2 cellular contexts compared by ENCODE assay signal in genomic region chr11:119065369-119065768, GRCh38.
TF ChIP-seq lines count a peak whose summit lies in the region.

No MANE protein-coding gene starts in this region.

TF ChIP-seq in K562, 482 proteins besides CTCF, POLR2A, EP300 and RAD21 (continues in another document):
- TF ChIP-seq ZNF561 (CRISPR knock-in tag; conservative IDR thresholded peaks at IDR 0.05) (no peak), USF1 (CRISPR knock-in tag; IDR thresholded peaks at IDR 0.05) (no peak), PKNOX1 (IDR thresholded peaks at IDR 0.05) (no peak), ZNF175 (CRISPR knock-in tag; IDR thresholded peaks at IDR 0.05; ENCODE audit: low read depth) (no peak), TBL1XR1 (IDR thresholded peaks at IDR 0.05; ENCODE audit: low read length in 2 of 2) (no peak), ZNF695 (CRISPR knock-in tag; IDR thresholded peaks at IDR 0.05) (no peak), HDAC1 (IDR thresholded peaks at IDR 0.05) (peak in 1 of 2 experiments; percentile 22; a peak in 1 of 4 replicates), PTTG1 (tag; IDR thresholded peaks at IDR 0.05; ENCODE audit: low read depth) (no peak), ZNF699 (CRISPR knock-in tag; IDR thresholded peaks at IDR 0.05; ENCODE audit: insufficient replicate concordance) (no peak), BACH1 (tag; IDR thresholded peaks at IDR 0.05) (no peak), RFX1 (IDR thresholded peaks at IDR 0.05) (no peak), PHTF2 (CRISPR knock-in tag; IDR thresholded peaks at IDR 0.05) (no peak), HSF4 (CRISPR knock-in tag; IDR thresholded peaks at IDR 0.05; ENCODE audit: borderline replicate concordance) (no peak), NFRKB (IDR thresholded peaks at IDR 0.05; ENCODE audit: low read depth) (no peak), NFE2 (IDR thresholded peaks at IDR 0.05; ENCODE audit: low read depth) (no peak), POLR2G (IDR thresholded peaks at IDR 0.05; ENCODE audit: low read depth, low read length) (no peak), POLR3A (IDR thresholded peaks at IDR 0.05; ENCODE audit: borderline replicate concordance, extremely low read depth, insufficient read depth, insufficient read length) (no peak), IRF1 (CRISPR knock-in tag; IDR thresholded peaks at IDR 0.05; ENCODE audit: borderline replicate concordance) (no peak), POLR2AphosphoS5 (IDR thresholded peaks at IDR 0.05; ENCODE audit: control insufficient read depth, insufficient read depth, low read depth, low read length) (no peak), BRD4 (IDR thresholded peaks at IDR 0.05) (0 out of 2 replicates have a peak, but pooled peaks have one; percentile 25), ZNF639 (CRISPR knock-in tag; conservative IDR thresholded peaks at IDR 0.05 in 1 of 2, IDR thresholded peaks at IDR 0.05 in 1 of 2) (no peak), NCOR1 (IDR thresholded peaks at IDR 0.05) (no peak), L3MBTL2 (IDR thresholded peaks at IDR 0.05) (no peak), ZNF24 (IDR thresholded peaks at IDR 0.05) (peak; percentile 76)
- TF ChIP-seq, protein P1, sequence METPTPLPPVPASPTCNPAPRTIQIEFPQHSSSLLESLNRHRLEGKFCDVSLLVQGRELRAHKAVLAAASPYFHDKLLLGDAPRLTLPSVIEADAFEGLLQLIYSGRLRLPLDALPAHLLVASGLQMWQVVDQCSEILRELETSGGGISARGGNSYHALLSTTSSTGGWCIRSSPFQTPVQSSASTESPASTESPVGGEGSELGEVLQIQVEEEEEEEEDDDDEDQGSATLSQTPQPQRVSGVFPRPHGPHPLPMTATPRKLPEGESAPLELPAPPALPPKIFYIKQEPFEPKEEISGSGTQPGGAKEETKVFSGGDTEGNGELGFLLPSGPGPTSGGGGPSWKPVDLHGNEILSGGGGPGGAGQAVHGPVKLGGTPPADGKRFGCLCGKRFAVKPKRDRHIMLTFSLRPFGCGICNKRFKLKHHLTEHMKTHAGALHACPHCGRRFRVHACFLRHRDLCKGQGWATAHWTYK (CRISPR knock-in tag; IDR thresholded peaks at IDR 0.05) = no peak
- TF ChIP-seq, protein P2, sequence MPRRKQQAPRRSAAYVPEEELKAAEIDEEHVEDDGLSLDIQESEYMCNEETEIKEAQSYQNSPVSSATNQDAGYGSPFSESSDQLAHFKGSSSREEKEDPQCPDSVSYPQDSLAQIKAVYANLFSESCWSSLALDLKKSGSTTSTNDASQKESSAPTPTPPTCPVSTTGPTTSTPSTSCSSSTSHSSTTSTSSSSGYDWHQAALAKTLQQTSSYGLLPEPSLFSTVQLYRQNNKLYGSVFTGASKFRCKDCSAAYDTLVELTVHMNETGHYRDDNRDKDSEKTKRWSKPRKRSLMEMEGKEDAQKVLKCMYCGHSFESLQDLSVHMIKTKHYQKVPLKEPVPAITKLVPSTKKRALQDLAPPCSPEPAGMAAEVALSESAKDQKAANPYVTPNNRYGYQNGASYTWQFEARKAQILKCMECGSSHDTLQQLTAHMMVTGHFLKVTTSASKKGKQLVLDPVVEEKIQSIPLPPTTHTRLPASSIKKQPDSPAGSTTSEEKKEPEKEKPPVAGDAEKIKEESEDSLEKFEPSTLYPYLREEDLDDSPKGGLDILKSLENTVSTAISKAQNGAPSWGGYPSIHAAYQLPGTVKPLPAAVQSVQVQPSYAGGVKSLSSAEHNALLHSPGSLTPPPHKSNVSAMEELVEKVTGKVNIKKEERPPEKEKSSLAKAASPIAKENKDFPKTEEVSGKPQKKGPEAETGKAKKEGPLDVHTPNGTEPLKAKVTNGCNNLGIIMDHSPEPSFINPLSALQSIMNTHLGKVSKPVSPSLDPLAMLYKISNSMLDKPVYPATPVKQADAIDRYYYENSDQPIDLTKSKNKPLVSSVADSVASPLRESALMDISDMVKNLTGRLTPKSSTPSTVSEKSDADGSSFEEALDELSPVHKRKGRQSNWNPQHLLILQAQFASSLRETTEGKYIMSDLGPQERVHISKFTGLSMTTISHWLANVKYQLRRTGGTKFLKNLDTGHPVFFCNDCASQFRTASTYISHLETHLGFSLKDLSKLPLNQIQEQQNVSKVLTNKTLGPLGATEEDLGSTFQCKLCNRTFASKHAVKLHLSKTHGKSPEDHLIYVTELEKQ (CRISPR knock-in tag; IDR thresholded peaks at IDR 0.05) = no peak

TF ChIP-seq in neural cell, 6 proteins besides CTCF, POLR2A, EP300 and RAD21:
- peak; percentile 40 for TF ChIP-seq SMC3 (conservative IDR thresholded peaks at IDR 0.05; ENCODE audit: poor library complexity)
- no peak for TF ChIP-seq EZH2 (IDR thresholded peaks at IDR 0.05; ENCODE audit: borderline replicate concordance, insufficient read depth, low read length, poor library complexity, severe bottlenecking)
